In the genomic region with DNA sequence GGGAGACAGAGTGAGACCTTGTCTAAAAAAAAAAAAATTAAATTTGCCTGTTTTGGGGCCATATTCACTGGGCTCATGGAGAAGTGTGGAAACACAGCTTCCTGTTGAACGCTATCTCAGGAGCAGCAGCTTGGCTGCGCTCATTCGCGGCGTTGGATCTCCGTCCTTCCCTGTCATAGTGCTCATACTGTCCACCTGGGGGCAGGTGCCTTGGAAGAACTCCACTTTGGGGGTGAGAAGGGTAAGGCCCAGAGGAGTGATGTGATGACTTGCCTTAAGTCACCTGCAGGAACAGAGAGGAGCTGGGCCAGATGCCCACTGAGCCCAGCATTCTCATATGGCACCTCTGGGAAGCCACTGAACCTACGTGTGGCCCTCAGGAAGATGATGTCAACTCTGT, we compare ENCODE assay signal across 1 cellular context.
TF ChIP-seq lines count a peak whose summit lies in the region.

No MANE protein-coding gene starts in this region.

TF ChIP-seq in H1, 55 proteins besides CTCF, POLR2A, EP300 and RAD21:
- no peak for TF ChIP-seq POLR2AphosphoS5 (IDR thresholded peaks at IDR 0.05; ENCODE audit: low read depth, low read length)
- no peak for TF ChIP-seq SIX5 (IDR thresholded peaks at IDR 0.05; ENCODE audit: low read depth, low read length)
- TF ChIP-seq, protein P1, sequence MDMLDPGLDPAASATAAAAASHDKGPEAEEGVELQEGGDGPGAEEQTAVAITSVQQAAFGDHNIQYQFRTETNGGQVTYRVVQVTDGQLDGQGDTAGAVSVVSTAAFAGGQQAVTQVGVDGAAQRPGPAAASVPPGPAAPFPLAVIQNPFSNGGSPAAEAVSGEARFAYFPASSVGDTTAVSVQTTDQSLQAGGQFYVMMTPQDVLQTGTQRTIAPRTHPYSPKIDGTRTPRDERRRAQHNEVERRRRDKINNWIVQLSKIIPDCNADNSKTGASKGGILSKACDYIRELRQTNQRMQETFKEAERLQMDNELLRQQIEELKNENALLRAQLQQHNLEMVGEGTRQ (IDR thresholded peaks at IDR 0.05; ENCODE audit: low read length): no peak
- TF ChIP-seq CEBPB (IDR thresholded peaks at IDR 0.05; ENCODE audit: low read depth, low read length): no peak
- TF ChIP-seq NANOG (IDR thresholded peaks at IDR 0.05; ENCODE audit: insufficient read depth, low read depth, low read length, poor library complexity, severe bottlenecking): no peak
- TF ChIP-seq SRF (IDR thresholded peaks at IDR 0.05; ENCODE audit: low read depth, low read length): no peak
- no peak for TF ChIP-seq TAF7 (optimal IDR thresholded peaks at IDR 0.05; ENCODE audit: borderline replicate concordance, low read depth, low read length)
- TF ChIP-seq KDM5A (IDR thresholded peaks at IDR 0.05; ENCODE audit: low read length): no peak
- TF ChIP-seq SP4 (IDR thresholded peaks at IDR 0.05; ENCODE audit: low read length): no peak
- no peak for TF ChIP-seq BACH1 (IDR thresholded peaks at IDR 0.05; ENCODE audit: low read length)
- TF ChIP-seq SAP30 (IDR thresholded peaks at IDR 0.05; ENCODE audit: insufficient read depth, insufficient replicate concordance, low read length): no peak
- no peak for TF ChIP-seq CHD1 (IDR thresholded peaks at IDR 0.05; ENCODE audit: low read depth, low read length)
- TF ChIP-seq TBP (IDR thresholded peaks at IDR 0.05; ENCODE audit: low read depth, low read length): no peak
- TF ChIP-seq SP2 (IDR thresholded peaks at IDR 0.05; ENCODE audit: low read length): no peak
- TF ChIP-seq, protein P2, sequence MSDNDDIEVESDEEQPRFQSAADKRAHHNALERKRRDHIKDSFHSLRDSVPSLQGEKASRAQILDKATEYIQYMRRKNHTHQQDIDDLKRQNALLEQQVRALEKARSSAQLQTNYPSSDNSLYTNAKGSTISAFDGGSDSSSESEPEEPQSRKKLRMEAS (IDR thresholded peaks at IDR 0.05): no peak
- TF ChIP-seq TCF12 (IDR thresholded peaks at IDR 0.05; ENCODE audit: low read depth, low read length): no peak
- no peak for TF ChIP-seq YY1 (IDR thresholded peaks at IDR 0.05; ENCODE audit: low read depth, low read length)
